12 cellular contexts compared by ENCODE assay signal in the genomic region with DNA sequence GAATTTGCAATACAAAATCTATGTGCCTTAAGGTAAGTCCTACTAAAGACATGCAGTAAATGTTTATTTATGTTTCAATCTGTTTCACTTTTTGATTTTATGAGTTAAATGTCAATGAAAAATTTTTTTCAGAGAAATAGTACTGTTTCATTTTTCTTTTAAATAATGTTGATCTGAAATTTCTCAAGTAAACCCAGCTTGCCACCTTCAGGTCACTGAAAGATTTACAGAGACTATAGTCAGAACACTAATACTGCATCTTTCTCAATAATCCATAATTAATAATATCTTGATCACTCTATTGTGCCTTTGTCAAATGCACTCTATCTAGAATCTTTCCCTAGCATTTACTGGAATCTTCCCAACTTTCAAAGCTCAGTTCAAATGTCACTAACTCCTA. TPM values are rescaled to one million over a fixed set of nuclear protein-coding genes. Genes with fewer than 3 reads are reported as not detected.
A peak's percentile ranks its signal among the peaks of the same experiment; 100 is the strongest.
DNase-seq lines count a peak whose midpoint lies in the region; ATAC-seq, FAIRE-seq and TF ChIP-seq lines count a peak whose summit lies in the region.
"Had no signal": no experiment of that assay in that cellular context is flagged by ENCODE, and none has a peak within 500 bp of the region (broad histone marks: within the 10 kb centered on the region; RNA-seq: fewer than 3 reads in every experiment).

No MANE protein-coding gene starts in this region.

- H3K9me2 ChIP-seq in HCT116 (ENCODE audit: insufficient read depth), result no peaks in the 10 kb centered on the region

- no peaks in the 10 kb centered on the region for H3K79me2 ChIP-seq in HCT116 (ENCODE audit: insufficient read depth, low read length)

- no peak overlapping the region for H2AFZ ChIP-seq in HCT116 (ENCODE audit: low read depth, low read length, poor library complexity, severe bottlenecking)

- H3K4me3 ChIP-seq in HCT116 (replicated peaks in 1 of 2; ENCODE audit: low read depth in 1 of 2, low read length in 2 of 2) (no peak overlapping the region), kidney epithelial cell (ENCODE audit: low read depth, low read length) (no peak overlapping the region)

- ATAC-seq in HCT116, result no peak
- ATAC-seq in GM18519 (IDR thresholded peaks at IDR 0.05; ENCODE audit: low FRiP score, unreplicated experiment), result no peak
- no peak for ATAC-seq in stimulated activated effector memory CD8-positive, alpha-beta T cell treated with anti-CD3 and anti-CD28 coated beads, Interleukin-12 subunit alpha, Interleukin-12 subunit beta, amount 100 ng/mL, for 72 hours

- no peaks in the 10 kb centered on the region for H3K36me3 Mint-ChIP-seq in stimulated activated effector memory CD8-positive, alpha-beta T cell treated with anti-CD3 and anti-CD28 coated beads, Interleukin-12 subunit alpha, Interleukin-12 subunit beta, amount 100 ng/mL, for 72 hours
- H3K36me3 Mint-ChIP-seq: activated naive CD8-positive, alpha-beta T cell treated with anti-CD3 and anti-CD28 coated beads, Interleukin-2, amount 10 ng/mL, durations not matched to agents 7 days and 5 days; IgD-negative memory B cell; naive B cell had no signal

- peak; percentile 31 to 65 (median 51); a peak in 4 of 6 replicates for TF ChIP-seq CTCF in HCT116 (IDR thresholded peaks at IDR 0.05 in 2 of 3, conservative IDR thresholded peaks at IDR 0.05 in 1 of 3; ENCODE audit: borderline replicate concordance in 1 of 3, insufficient read depth in 1 of 3, low read depth in 2 of 3, low read length in 2 of 3)
- peak; percentile 21 for TF ChIP-seq CTCF in kidney epithelial cell (IDR thresholded peaks at IDR 0.05; ENCODE audit: insufficient read depth, low read length, poor library complexity, severe bottlenecking)

- no peak for TF ChIP-seq POLR2A in HCT116 (IDR thresholded peaks at IDR 0.05; ENCODE audit: borderline replicate concordance, extremely low read depth, insufficient read depth, insufficient read length)

- H3K4me1 Mint-ChIP-seq in stimulated activated effector memory CD8-positive, alpha-beta T cell treated with anti-CD3 and anti-CD28 coated beads, Interleukin-12 subunit alpha, Interleukin-12 subunit beta, amount 100 ng/mL, for 72 hours, result no peaks in the 10 kb centered on the region
- H3K4me1 Mint-ChIP-seq: IgD-negative memory B cell, naive B cell had no signal

- intact Hi-C loops in HCT116 (cut with micrococcal nuclease), result loop anchor here (1.0 to 5.0 kb wide), 2 partner anchors 232 to 248 kb away; no protein-coding TSS in a partner anchor

- FAIRE-seq in TTC549 (lab: Jason Lieb, UNC) (peak; percentile 76), frontal cortex (lab: Jason Lieb, UNC) (no peak)

- H3K4me2 ChIP-seq in HCT116 (ENCODE audit: low read length), result no peak overlapping the region

- H3K27me3 ChIP-seq in HCT116 (ENCODE audit: insufficient read depth, low read length) (no peaks in the 10 kb centered on the region), kidney epithelial cell (ENCODE audit: control insufficient read depth, insufficient read depth, low read length) (no peaks in the 10 kb centered on the region)

- POLR2A ChIA-PET in HCT116 (lab: Charles Lee), result interaction anchor here (0.6 kb wide), 1 partner anchor 75 kb away, joined by 3 read pairs; no protein-coding TSS in a partner anchor

- RAD21 ChIA-PET in HCT116 (lab: Charles Lee; ENCODE audit: low non-redundant PET in 1 of 2, low total read pairs in 2 of 2, uncharacterized antibody in 2 of 2, unreplicated experiment in 2 of 2), result interaction anchor here in 1 of 2 experiments (0.6 to 1.2 kb wide), 2 partner anchors 212 to 248 kb away, joined by 4 to 7 read pairs; no protein-coding TSS in a partner anchor

- H3K27ac Mint-ChIP-seq in stimulated activated effector memory CD8-positive, alpha-beta T cell treated with anti-CD3 and anti-CD28 coated beads, Interleukin-12 subunit alpha, Interleukin-12 subunit beta, amount 100 ng/mL, for 72 hours, result no peak overlapping the region
- H3K27ac Mint-ChIP-seq: activated naive CD8-positive, alpha-beta T cell treated with anti-CD3 and anti-CD28 coated beads, Interleukin-2, amount 10 ng/mL, durations not matched to agents 7 days and 5 days; IgD-negative memory B cell; naive B cell had no signal

- H3K9me3 Mint-ChIP-seq in stimulated activated effector memory CD8-positive, alpha-beta T cell treated with anti-CD3 and anti-CD28 coated beads, Interleukin-12 subunit alpha, Interleukin-12 subunit beta, amount 100 ng/mL, for 72 hours, result no peaks in the 10 kb centered on the region
- H3K9me3 Mint-ChIP-seq: activated naive CD8-positive, alpha-beta T cell treated with anti-CD3 and anti-CD28 coated beads, Interleukin-2, amount 10 ng/mL, durations not matched to agents 7 days and 5 days; IgD-negative memory B cell; naive B cell had no signal

- DNase-seq in AG08396 (ENCODE audit: low spot score) (peak; percentile 14), HCT116 (ENCODE audit: low read depth, low spot score) (no peak), kidney epithelial cell (ENCODE audit: low read depth) (no peak), frontal cortex (ENCODE audit: low spot score in 2 of 2) (no peak), HPDE6-E6E7 (ENCODE audit: extremely low spot score) (no peak)
- DNase-seq in stimulated activated effector memory CD8-positive, alpha-beta T cell treated with anti-CD3 and anti-CD28 coated beads, Interleukin-12 subunit alpha, Interleukin-12 subunit beta, amount 100 ng/mL, for 72 hours (ENCODE audit: low spot score in 2 of 2), result no peak
- DNase-seq: activated CD4-positive, alpha-beta T cell treated with anti-CD3 and anti-CD28 coated beads for 4 hours; activated naive CD8-positive, alpha-beta T cell treated with anti-CD3 and anti-CD28 coated beads, Interleukin-2, amount 10 ng/mL, durations not matched to agents 7 days and 5 days; naive B cell had no signal

- H3K4me1 ChIP-seq in HCT116 (ENCODE audit: control insufficient read depth in 1 of 2, insufficient read depth in 2 of 2, low read length in 2 of 2), result peaks cover 0 to 7% of the 10 kb centered on the region in 2 experiments; a peak in 2 of 4 replicates

- BruUV-seq in HCT116 (replicated peaks; lab: Mats Ljungman, UMichigan), result no TSS peak

- H3K36me3 ChIP-seq in HCT116 (ENCODE audit: control insufficient read depth in 1 of 2, insufficient read depth in 2 of 2, low read length in 2 of 2) (no peaks in the 10 kb centered on the region), kidney epithelial cell (ENCODE audit: control insufficient read depth, insufficient read depth, low read length) (no peaks in the 10 kb centered on the region)

- peak; percentile 65 for TF ChIP-seq RAD21 in HCT116 (IDR thresholded peaks at IDR 0.05; ENCODE audit: low read depth)

- H3K4me3 Mint-ChIP-seq in stimulated activated effector memory CD8-positive, alpha-beta T cell treated with anti-CD3 and anti-CD28 coated beads, Interleukin-12 subunit alpha, Interleukin-12 subunit beta, amount 100 ng/mL, for 72 hours, result no peak overlapping the region
- H3K4me3 Mint-ChIP-seq: activated naive CD8-positive, alpha-beta T cell treated with anti-CD3 and anti-CD28 coated beads, Interleukin-2, amount 10 ng/mL, durations not matched to agents 7 days and 5 days; IgD-negative memory B cell; naive B cell had no signal

- H3K9me3 ChIP-seq in HCT116 (ENCODE audit: control insufficient read depth in 1 of 2, insufficient read depth in 1 of 2, low read depth in 1 of 2, low read length in 2 of 2), result no peaks in the 10 kb centered on the region

- no peaks in the 10 kb centered on the region for H4K20me1 ChIP-seq in HCT116 (ENCODE audit: insufficient read depth)

- no peak overlapping the region for H3K27ac ChIP-seq in HCT116 (ENCODE audit: low read depth, low read length)

- CTCF ChIA-PET in HCT116 (lab: Charles Lee), result interaction anchor here (0.9 to 3.5 kb wide), 8 partner anchors 14 to 355 kb away, joined by 3 to 17 read pairs (median 4); no protein-coding TSS in a partner anchor

- H3K9ac ChIP-seq in HCT116 (ENCODE audit: low read length), result no peak overlapping the region

TF ChIP-seq in HCT116, 20 proteins besides CTCF, POLR2A, EP300 and RAD21:
- TF ChIP-seq TCF7L2 (IDR thresholded peaks at IDR 0.05; ENCODE audit: borderline replicate concordance, extremely low read depth, insufficient read depth, insufficient read length) (no peak), ZBTB33 (IDR thresholded peaks at IDR 0.05; ENCODE audit: extremely low read depth, insufficient replicate concordance, low read length) (no peak), SP1 (IDR thresholded peaks at IDR 0.05; ENCODE audit: low read depth) (0 out of 2 replicates have a peak, but pooled peaks have one; percentile 4), JUND (IDR thresholded peaks at IDR 0.05) (no peak)

RNA-seq across cellular contexts. Expression of gene DHX40, which starts 6.5 kb away (rescaled TPM):
- total RNA-seq in HCT116 (2021; ENCODE audit: unreplicated experiment) (58.7 TPM), kidney epithelial cell (40.8 and 42.9 TPM in 2 replicates), frontal cortex (75.0 TPM)
- polyA plus RNA-seq in HCT116 (2012), result 28.1 and 38.5 TPM in 2 replicates
